8 cellular contexts compared by ENCODE assay signal in the genomic region with DNA sequence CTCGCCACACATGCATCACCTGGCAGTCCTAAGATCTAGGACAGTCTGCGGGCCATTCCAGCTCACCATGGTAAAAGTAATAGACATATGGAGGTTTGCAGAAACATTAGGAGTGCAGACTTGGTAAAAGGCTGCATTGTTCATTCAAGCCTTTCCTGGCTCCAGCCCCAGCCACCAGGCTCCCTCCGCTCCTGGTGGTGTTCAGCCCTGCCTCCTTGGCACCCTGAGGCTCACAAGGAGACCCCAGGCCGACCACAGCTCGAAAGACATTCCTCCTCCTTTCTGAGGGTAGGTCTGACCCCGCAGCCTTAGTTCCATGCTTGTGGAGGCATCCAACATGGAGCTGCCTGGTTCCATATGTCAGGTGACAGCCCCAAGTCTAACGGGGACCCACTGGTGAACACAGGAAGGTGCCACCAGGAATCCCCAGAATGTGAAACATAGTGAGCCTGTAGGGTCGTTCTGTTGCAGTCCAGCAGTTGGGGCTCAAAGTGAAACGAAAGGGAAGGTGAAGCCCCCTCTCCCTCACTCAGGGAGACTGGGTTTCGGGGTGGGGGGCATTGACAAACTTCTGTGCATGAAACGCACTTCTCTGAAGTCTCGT. TPM values are rescaled to one million over a fixed set of nuclear protein-coding genes. Genes with fewer than 3 reads are reported as not detected.
DNase-seq lines count a peak whose midpoint lies in the region; ATAC-seq, FAIRE-seq and TF ChIP-seq lines count a peak whose summit lies in the region.

No MANE protein-coding gene starts in this region.

- H3F3A ChIP-seq in GM23338 (replicated peaks; ENCODE audit: low read depth), result no peaks in the 10 kb centered on the region

- H3K4me2 ChIP-seq in GM23338, result peak overlapping the region; percentile 88

- H3K4me1 ChIP-seq in GM23338 (ENCODE audit: insufficient read depth), result no peaks in the 10 kb centered on the region
- peaks cover 0 to 53% of the 10 kb centered on the region in 2 donors for H3K4me1 ChIP-seq in right atrium auricular region

- no peaks in the 10 kb centered on the region for H4K20me1 ChIP-seq in GM23338 (replicated peaks; ENCODE audit: insufficient read depth)

- no peaks in the 10 kb centered on the region for H3K36me3 Mint-ChIP-seq in GM23338 (ENCODE audit: low read depth)
- H3K36me3 Mint-ChIP-seq in activated B cell treated with CpG ODN at 0.5 μM for 24 hours (ENCODE audit: low read depth), result peaks cover 21% of the 10 kb centered on the region

- DNase-seq in GM23338 (ENCODE audit: low spot score) (peak; percentile 2), activated B cell treated with CpG ODN at 0.5 μM for 24 hours (no peak), right atrium auricular region (ENCODE audit: low spot score) (no peak), SW 1271 (lab: John Stamatoyannopoulos, UW) (no peak), GM12892 (ENCODE audit: insufficient read length) (no peak)

- CTCF ChIA-PET in activated B cell treated with CpG ODN at 0.5 μM for 24 hours (lab: Charles Lee), result interaction anchor here (0.9 to 1.5 kb wide), 3 partner anchors 199 to 387 kb away, joined by 3 read pairs; no protein-coding TSS in a partner anchor

- H3K9me3 ChIP-seq in right atrium auricular region, result no peaks in the 10 kb centered on the region

- H3K4me1 Mint-ChIP-seq in GM23338 (peaks cover 2% of the 10 kb centered on the region; the same call in 2 of the 3 replicates), activated B cell treated with CpG ODN at 0.5 μM for 24 hours (peaks cover 71% of the 10 kb centered on the region)

- peak overlapping the region; percentile 75 for H3K4me3 ChIP-seq in GM23338
- peak overlapping the region; percentile 57 to 73 for H3K4me3 ChIP-seq in right atrium auricular region
- peak overlapping the region; percentile 45 to 70 (median 55) for H3K4me3 ChIP-seq in skin epidermis

- TF ChIP-seq CTCF in GM23338 (conservative IDR thresholded peaks at IDR 0.05; ENCODE audit: low read depth in 2 of 2) (no peak), activated B cell treated with CpG ODN at 0.5 μM for 24 hours (IDR thresholded peaks at IDR 0.05) (no peak), right atrium auricular region (IDR thresholded peaks at IDR 0.05) (no peak)

- H3K9me3 Mint-ChIP-seq in GM23338, result no peaks in the 10 kb centered on the region; the same call in 2 of the 3 replicates
- H3K9me3 Mint-ChIP-seq in activated B cell treated with CpG ODN at 0.5 μM for 24 hours, result no peaks in the 10 kb centered on the region

- FAIRE-seq in GM12892 (lab: Jason Lieb, UNC), result no peak

- no peaks in the 10 kb centered on the region for H3K79me2 ChIP-seq in GM23338 (replicated peaks; ENCODE audit: insufficient read depth)

- H3K36me3 ChIP-seq in GM23338 (ENCODE audit: insufficient read depth) (no peaks in the 10 kb centered on the region), right atrium auricular region (no peaks in the 10 kb centered on the region)

- intact Hi-C loops in activated B cell treated with CpG ODN at 0.5 μM for 24 hours (cut with micrococcal nuclease), result loop anchor here (1.0 to 5.0 kb wide), 3 partner anchors 84 to 301 kb away; a partner anchor contains a TSS

- H3K9me2 ChIP-seq in GM23338 (ENCODE audit: insufficient read depth), result peaks cover 4% of the 10 kb centered on the region

- H3K27ac Mint-ChIP-seq in GM23338 (no peak overlapping the region), activated B cell treated with CpG ODN at 0.5 μM for 24 hours (peak overlapping the region; percentile 99)

- H3K27me3 Mint-ChIP-seq in GM23338 (ENCODE audit: insufficient read depth, low read depth, poor library complexity) (peaks cover 26% of the 10 kb centered on the region), activated B cell treated with CpG ODN at 0.5 μM for 24 hours (no peaks in the 10 kb centered on the region)

- H3K4me3 Mint-ChIP-seq in GM23338 (peak overlapping the region; percentile 88), activated B cell treated with CpG ODN at 0.5 μM for 24 hours (peak overlapping the region; percentile 99)

- POLR2A ChIA-PET in activated B cell treated with CpG ODN at 0.5 μM for 24 hours (lab: Charles Lee), result interaction anchor here (0.6 to 2.1 kb wide), 16 partner anchors 11 to 207 kb away, joined by 3 to 10 read pairs (median 4); a partner anchor contains a TSS

- H3K27me3 ChIP-seq in GM23338 (ENCODE audit: insufficient read depth), result peaks cover 20% of the 10 kb centered on the region
- no peaks in the 10 kb centered on the region for H3K27me3 ChIP-seq in right atrium auricular region

- peak overlapping the region; percentile 98 for H2AFZ ChIP-seq in GM23338

- ATAC-seq in GM23338 (no peak), activated B cell treated with CpG ODN at 0.5 μM for 24 hours (ENCODE audit: low read depth) (no peak), HG03378 (IDR thresholded peaks at IDR 0.05; ENCODE audit: unreplicated experiment) (no peak), GM18873 (IDR thresholded peaks at IDR 0.05; ENCODE audit: low FRiP score, unreplicated experiment) (no peak)

- no peak for TF ChIP-seq POLR2A in GM12892 (IDR thresholded peaks at IDR 0.05; ENCODE audit: low read depth, low read length)

- H3K27ac ChIP-seq in GM23338 (ENCODE audit: low read depth), result no peak overlapping the region
- H3K27ac ChIP-seq in right atrium auricular region, result peak overlapping the region; percentile 91 to 93
- H3K27ac ChIP-seq in skin epidermis, result peak overlapping the region in 20 of 21 experiments; percentile 78 to 99 (median 92)

TF ChIP-seq in GM23338, 12 proteins besides CTCF, POLR2A, EP300 and RAD21 (continues in another document):
- no peak for TF ChIP-seq NANOG (IDR thresholded peaks at IDR 0.05; ENCODE audit: borderline replicate concordance)
- no peak for TF ChIP-seq EZH2 (IDR thresholded peaks at IDR 0.05; ENCODE audit: low read depth, unreplicated experiment)
- TF ChIP-seq, protein P1, sequence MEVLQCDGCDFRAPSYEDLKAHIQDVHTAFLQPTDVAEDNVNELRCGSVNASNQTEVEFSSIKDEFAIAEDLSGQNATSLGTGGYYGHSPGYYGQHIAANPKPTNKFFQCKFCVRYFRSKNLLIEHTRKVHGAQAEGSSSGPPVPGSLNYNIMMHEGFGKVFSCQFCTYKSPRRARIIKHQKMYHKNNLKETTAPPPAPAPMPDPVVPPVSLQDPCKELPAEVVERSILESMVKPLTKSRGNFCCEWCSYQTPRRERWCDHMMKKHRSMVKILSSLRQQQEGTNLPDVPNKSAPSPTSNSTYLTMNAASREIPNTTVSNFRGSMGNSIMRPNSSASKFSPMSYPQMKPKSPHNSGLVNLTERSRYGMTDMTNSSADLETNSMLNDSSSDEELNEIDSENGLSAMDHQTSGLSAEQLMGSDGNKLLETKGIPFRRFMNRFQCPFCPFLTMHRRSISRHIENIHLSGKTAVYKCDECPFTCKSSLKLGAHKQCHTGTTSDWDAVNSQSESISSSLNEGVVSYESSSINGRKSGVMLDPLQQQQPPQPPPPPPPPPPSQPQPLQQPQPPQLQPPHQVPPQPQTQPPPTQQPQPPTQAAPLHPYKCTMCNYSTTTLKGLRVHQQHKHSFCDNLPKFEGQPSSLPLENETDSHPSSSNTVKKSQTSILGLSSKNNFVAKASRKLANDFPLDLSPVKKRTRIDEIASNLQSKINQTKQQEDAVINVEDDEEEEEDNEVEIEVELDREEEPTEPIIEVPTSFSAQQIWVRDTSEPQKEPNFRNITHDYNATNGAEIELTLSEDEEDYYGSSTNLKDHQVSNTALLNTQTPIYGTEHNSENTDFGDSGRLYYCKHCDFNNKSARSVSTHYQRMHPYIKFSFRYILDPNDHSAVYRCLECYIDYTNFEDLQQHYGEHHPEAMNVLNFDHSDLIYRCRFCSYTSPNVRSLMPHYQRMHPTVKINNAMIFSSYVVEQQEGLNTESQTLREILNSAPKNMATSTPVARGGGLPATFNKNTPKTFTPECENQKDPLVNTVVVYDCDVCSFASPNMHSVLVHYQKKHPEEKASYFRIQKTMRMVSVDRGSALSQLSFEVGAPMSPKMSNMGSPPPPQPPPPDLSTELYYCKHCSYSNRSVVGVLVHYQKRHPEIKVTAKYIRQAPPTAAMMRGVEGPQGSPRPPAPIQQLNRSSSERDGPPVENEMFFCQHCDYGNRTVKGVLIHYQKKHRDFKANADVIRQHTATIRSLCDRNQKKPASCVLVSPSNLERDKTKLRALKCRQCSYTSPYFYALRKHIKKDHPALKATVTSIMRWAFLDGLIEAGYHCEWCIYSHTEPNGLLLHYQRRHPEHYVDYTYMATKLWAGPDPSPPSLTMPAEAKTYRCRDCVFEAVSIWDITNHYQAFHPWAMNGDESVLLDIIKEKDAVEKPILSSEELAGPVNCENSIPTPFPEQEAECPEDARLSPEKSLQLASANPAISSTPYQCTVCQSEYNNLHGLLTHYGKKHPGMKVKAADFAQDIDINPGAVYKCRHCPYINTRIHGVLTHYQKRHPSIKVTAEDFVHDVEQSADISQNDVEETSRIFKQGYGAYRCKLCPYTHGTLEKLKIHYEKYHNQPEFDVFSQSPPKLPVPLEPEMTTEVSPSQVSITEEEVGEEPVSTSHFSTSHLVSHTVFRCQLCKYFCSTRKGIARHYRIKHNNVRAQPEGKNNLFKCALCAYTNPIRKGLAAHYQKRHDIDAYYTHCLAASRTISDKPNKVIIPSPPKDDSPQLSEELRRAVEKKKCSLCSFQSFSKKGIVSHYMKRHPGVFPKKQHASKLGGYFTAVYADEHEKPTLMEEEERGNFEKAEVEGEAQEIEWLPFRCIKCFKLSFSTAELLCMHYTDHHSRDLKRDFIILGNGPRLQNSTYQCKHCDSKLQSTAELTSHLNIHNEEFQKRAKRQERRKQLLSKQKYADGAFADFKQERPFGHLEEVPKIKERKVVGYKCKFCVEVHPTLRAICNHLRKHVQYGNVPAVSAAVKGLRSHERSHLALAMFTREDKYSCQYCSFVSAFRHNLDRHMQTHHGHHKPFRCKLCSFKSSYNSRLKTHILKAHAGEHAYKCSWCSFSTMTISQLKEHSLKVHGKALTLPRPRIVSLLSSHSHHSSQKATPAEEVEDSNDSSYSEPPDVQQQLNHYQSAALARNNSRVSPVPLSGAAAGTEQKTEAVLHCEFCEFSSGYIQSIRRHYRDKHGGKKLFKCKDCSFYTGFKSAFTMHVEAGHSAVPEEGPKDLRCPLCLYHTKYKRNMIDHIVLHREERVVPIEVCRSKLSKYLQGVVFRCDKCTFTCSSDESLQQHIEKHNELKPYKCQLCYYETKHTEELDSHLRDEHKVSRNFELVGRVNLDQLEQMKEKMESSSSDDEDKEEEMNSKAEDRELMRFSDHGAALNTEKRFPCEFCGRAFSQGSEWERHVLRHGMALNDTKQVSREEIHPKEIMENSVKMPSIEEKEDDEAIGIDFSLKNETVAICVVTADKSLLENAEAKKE (CRISPR knock-in tag; IDR thresholded peaks at IDR 0.05), result no peak
- no peak for TF ChIP-seq JUNB (IDR thresholded peaks at IDR 0.05; ENCODE audit: unreplicated experiment)
- TF ChIP-seq ZNF114 (CRISPR knock-in tag; IDR thresholded peaks at IDR 0.05), result no peak
- TF ChIP-seq ZNF331 (CRISPR knock-in tag; IDR thresholded peaks at IDR 0.05; ENCODE audit: low read depth), result no peak
- no peak for TF ChIP-seq STAT1 (IDR thresholded peaks at IDR 0.05; ENCODE audit: unreplicated experiment)

RNA-seq across cellular contexts. Expression of a gene that starts 5.0 kb away (rescaled TPM):
- total RNA-seq in GM23338 (2014; rRNA removed; shearing (Covaris generic)), result 0.73 TPM in 1 of 2 replicates, not detected in the other
- 0.44 and 0.47 TPM in 2 replicates for polyA plus RNA-seq in GM23338 (2016; fragmentation: Nextera tagmentation; extraction: Ambion mirVana)
- total RNA-seq in activated B cell treated with CpG ODN at 0.5 μM for 24 hours (369 and 433 TPM in 2 replicates), right atrium auricular region (10 to 100 TPM; 66.5 to 80.1 TPM)
- 228 TPM for polyA plus RNA-seq in GM12892 (2012; ENCODE audit: missing spikeins)

Comparison
In these comparisons a context has a peak if more than half of its experiments do, and no peak if none do; other contexts are left out.
1. RNA of a gene that starts 5.0 kb away (total RNA-seq): 369 to 433 TPM in activated B cell treated with CpG ODN at 0.5 μM for 24 hours and 66.5 to 80.1 TPM in right atrium auricular region; 0.73 TPM in GM23338; every median in the first group is over 10 times any median in the second.
2. Peak in every context shown above with its lines, with median percentiles within 50 percentile points of each other: H3K4me3 ChIP-seq.